ENCODE assay signal across 18 cellular contexts in genomic region chr12:120719496-120720233, GRCh38. TPM values are rescaled to one million over a fixed set of nuclear protein-coding genes. Genes with fewer than 3 reads are reported as not detected.
DNase-seq lines count a peak whose midpoint lies in the region; ATAC-seq and TF ChIP-seq lines count a peak whose summit lies in the region.
"Had no signal": no experiment of that assay in that cellular context is flagged by ENCODE, and none has a peak within 500 bp of the region (broad histone marks: within the 10 kb centered on the region; RNA-seq: fewer than 3 reads in every experiment).

No MANE protein-coding gene starts in this region.

- H3K9me3 Mint-ChIP-seq in chondrocyte (ENCODE audit: low read depth), result no peaks in the 10 kb centered on the region
- H3K9me3 Mint-ChIP-seq: mesothelial cell of epicardium had no signal

- TF ChIP-seq CTCF in AG10803 (conservative IDR thresholded peaks at IDR 0.05; ENCODE audit: low read length) (no peak), HEK293 (tag by site-specific recombination; IDR thresholded peaks at IDR 0.05) (no peak), chondrocyte (IDR thresholded peaks at IDR 0.05) (no peak), upper lobe of right lung (IDR thresholded peaks at IDR 0.05) (no peak)

- H3K27ac Mint-ChIP-seq in chondrocyte (ENCODE audit: unreplicated experiment), result peak overlapping the region; percentile 38
- H3K27ac Mint-ChIP-seq: mesothelial cell of epicardium had no signal

- POLR2A ChIA-PET in HEK293 (lab: Yijun Ruan, JAX), result interaction anchor here (0.6 kb wide), 1 partner anchor 227 kb away, joined by 3 read pairs; no protein-coding TSS in a partner anchor

- no peaks in the 10 kb centered on the region for H3K27me3 Mint-ChIP-seq in chondrocyte (ENCODE audit: low read depth)

- CTCF ChIA-PET in HEK293 (lab: Yijun Ruan, JAX), result interaction anchor here (0.5 to 1.1 kb wide), 2 partner anchors 70 to 352 kb away, joined by 3 to 5 read pairs; no protein-coding TSS in a partner anchor

- no peak for ATAC-seq in upper lobe of right lung
- no peak for ATAC-seq in GM18858 (IDR thresholded peaks at IDR 0.05; ENCODE audit: unreplicated experiment)

- no peak overlapping the region for H3K4me3 Mint-ChIP-seq in chondrocyte (ENCODE audit: unreplicated experiment)
- H3K4me3 Mint-ChIP-seq: mesothelial cell of epicardium had no signal

- H3K36me3 Mint-ChIP-seq in chondrocyte (ENCODE audit: low read depth), result peaks cover 44% of the 10 kb centered on the region

- H3K4me1 Mint-ChIP-seq in chondrocyte (ENCODE audit: low read depth), result peaks cover 15% of the 10 kb centered on the region

- H3K9me3 ChIP-seq in HEK293 (ENCODE audit: control insufficient read depth, insufficient read depth, low read depth, low read length), result no peaks in the 10 kb centered on the region
- no peaks in the 10 kb centered on the region for H3K9me3 ChIP-seq in muscle layer of duodenum (ENCODE audit: control insufficient read depth in 1 of 2, low read length in 2 of 2)
- no peaks in the 10 kb centered on the region for H3K9me3 ChIP-seq in upper lobe of right lung
- H3K9me3 ChIP-seq: esophagus squamous epithelium, prostate gland, upper lobe of left lung had no signal

- DNase-seq in AG10803 (ENCODE audit: low read depth) (peak; percentile 37), chondrocyte (ENCODE audit: low spot score) (no peak), anterior cingulate cortex (lab: John Stamatoyannopoulos, UW) (no peak), upper lobe of right lung (no peak), retina (no peak)
- DNase-seq: activated CD8-positive, alpha-beta memory T cell treated with anti-CD3 and anti-CD28 coated beads for 24 hours; activated naive CD4-positive, alpha-beta T cell treated with Interleukin-2 at 50 U/mL for 16 hours; esophagus squamous epithelium; GOT3; KG1; NCI-H1694; T1000 had no signal

- no peak overlapping the region for H3K27ac ChIP-seq in HEK293 (ENCODE audit: extremely low read depth, low read depth, low read length)
- peak overlapping the region; percentile 59 for H3K27ac ChIP-seq in muscle layer of duodenum (ENCODE audit: low read length)
- no peak overlapping the region for H3K27ac ChIP-seq in upper lobe of right lung

- H3K4me3 ChIP-seq in AG10803 (ENCODE audit: low read length) (no peak overlapping the region), HEK293 (ENCODE audit: low read depth, low read length) (no peak overlapping the region), muscle layer of duodenum (ENCODE audit: low read depth in 1 of 2, low read length in 2 of 2) (no peak overlapping the region), upper lobe of right lung (no peak overlapping the region)
- H3K4me3 ChIP-seq: esophagus squamous epithelium, prostate gland, upper lobe of left lung had no signal

- intact Hi-C loops in upper lobe of right lung (cut with DNase I), result no loop called here

- H3K4me1 ChIP-seq in HEK293 (ENCODE audit: control insufficient read depth, insufficient read depth, low read length) (no peaks in the 10 kb centered on the region), muscle layer of duodenum (ENCODE audit: control insufficient read depth in 1 of 2, insufficient read depth in 2 of 2, low read length in 2 of 2) (peaks cover 0 to under 1% of the 10 kb centered on the region in 2 donors), upper lobe of right lung (peaks cover 13% of the 10 kb centered on the region)
- H3K4me1 ChIP-seq: prostate gland had no signal

- H3K36me3 ChIP-seq in HEK293 (ENCODE audit: control insufficient read depth in 2 of 2, insufficient read depth in 1 of 2, low read length in 2 of 2), result peaks cover 64 to 98% of the 10 kb centered on the region in 2 experiments
- peaks cover 50 to 76% of the 10 kb centered on the region in 2 donors for H3K36me3 ChIP-seq in muscle layer of duodenum (ENCODE audit: control insufficient read depth in 1 of 2, insufficient read depth in 2 of 2, low read length in 2 of 2)
- peaks cover 91% of the 10 kb centered on the region for H3K36me3 ChIP-seq in upper lobe of right lung

- H3K27me3 ChIP-seq in muscle layer of duodenum (ENCODE audit: low read depth, low read length) (no peaks in the 10 kb centered on the region), upper lobe of right lung (no peaks in the 10 kb centered on the region)
- H3K27me3 ChIP-seq: esophagus squamous epithelium, upper lobe of left lung had no signal

TF ChIP-seq in HEK293, 187 proteins besides CTCF, POLR2A, EP300 and RAD21:
- TF ChIP-seq SP3 (tag by site-specific recombination; IDR thresholded peaks at IDR 0.05) (no peak), ZNF280C (tag by site-specific recombination; IDR thresholded peaks at IDR 0.05) (no peak), GLIS1 (tag by site-specific recombination; IDR thresholded peaks at IDR 0.05) (peak; percentile 58), ZNF302 (tag by site-specific recombination; IDR thresholded peaks at IDR 0.05; ENCODE audit: low read depth) (no peak)

RNA-seq across cellular contexts. Expression of gene ACADS, which starts 6.0 kb away (rescaled TPM):
- total RNA-seq in chondrocyte (6.8 to 7.2 TPM (median 7.0 TPM) in 3 replicates), upper lobe of right lung (20.9 TPM)

RNA-seq across cellular contexts. Expression of gene UNC119B, which starts 9.4 kb away (rescaled TPM):
- 21.9 to 22.7 TPM (median 22.3 TPM) in 3 replicates for total RNA-seq in chondrocyte
- total RNA-seq in upper lobe of right lung, result 23.0 TPM

RNA-seq across cellular contexts. Expression of gene MLEC, which starts 32.7 kb away (rescaled TPM):
- total RNA-seq in chondrocyte, result 143 to 204 TPM (median 144 TPM) in 3 replicates
- 115 TPM for total RNA-seq in upper lobe of right lung
